13 cellular contexts compared by ENCODE assay signal in the genomic region with DNA sequence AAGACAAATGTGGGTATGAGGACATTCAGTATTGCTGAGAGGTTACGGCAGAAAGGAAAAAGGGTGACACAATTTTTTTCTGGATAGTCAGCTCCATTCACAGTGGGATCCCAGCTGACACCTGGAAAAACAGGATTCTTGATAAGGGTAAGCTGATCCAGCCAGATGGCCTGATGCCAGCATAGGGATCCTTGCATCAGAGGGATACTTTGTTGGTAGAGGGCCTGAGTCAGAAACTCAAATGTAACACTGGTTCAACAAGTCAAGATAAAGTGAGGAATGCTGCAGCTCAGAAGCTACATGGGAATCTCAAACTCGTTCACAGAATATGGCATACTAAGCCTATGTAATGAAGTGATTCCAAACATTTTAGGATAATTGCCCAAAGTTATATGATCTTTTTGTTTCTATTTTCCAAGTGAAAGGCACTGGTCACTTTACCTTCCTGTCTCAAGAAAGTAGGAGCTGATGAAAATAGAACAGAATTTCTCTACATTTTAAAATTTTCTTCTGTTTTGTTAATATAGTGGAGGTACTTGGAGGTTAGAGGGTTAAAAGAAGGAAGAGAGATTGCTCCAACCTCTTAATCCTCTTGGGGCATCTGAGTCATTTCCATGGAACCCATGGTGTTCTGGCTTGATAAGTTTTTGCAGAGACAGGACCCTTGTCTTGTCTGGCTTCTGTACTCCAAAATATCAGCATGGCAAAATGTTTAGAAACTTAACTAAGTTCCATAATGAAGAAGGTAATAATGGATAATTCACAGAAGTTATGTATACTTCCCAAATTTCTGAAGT.
DNase-seq lines count a peak whose midpoint lies in the region; ATAC-seq and TF ChIP-seq lines count a peak whose summit lies in the region.
"Had no signal": no experiment of that assay in that cellular context is flagged by ENCODE, and none has a peak within 500 bp of the region (broad histone marks: within the 10 kb centered on the region; RNA-seq: fewer than 3 reads in every experiment).

No MANE protein-coding gene starts in this region.

- 56 to 78% methylated on average over 2 of the region's 2 CpGs for WGBS in lung, 2 donors

- H3K27ac Mint-ChIP-seq in activated T-helper 17 cell treated with anti-CD3 and anti-CD28 coated beads, Interleukin-2, amount 50 U/mL, for 72 hours = no peak overlapping the region
- H3K27ac Mint-ChIP-seq: activated naive CD4-positive, alpha-beta T cell treated with anti-CD3 and anti-CD28 coated beads, Interleukin-2, amount 50 U/mL, for 24 hours; T-helper 1 cell treated with Interleukin-12 subunit alpha and Interleukin-12 subunit beta and Interleukin-4 antibody, amounts not matched to agents 30 μg/mL and 1 μg/mL, for 36 hours had no signal

- H3K9me3 Mint-ChIP-seq in activated T-helper 17 cell treated with anti-CD3 and anti-CD28 coated beads, Interleukin-2, amount 50 U/mL, for 72 hours = no peaks in the 10 kb centered on the region
- H3K9me3 Mint-ChIP-seq: T-helper 1 cell treated with Interleukin-12 subunit alpha and Interleukin-12 subunit beta and Interleukin-4 antibody, amounts not matched to agents 30 μg/mL and 1 μg/mL, for 36 hours had no signal

- no peaks in the 10 kb centered on the region for H3K36me3 Mint-ChIP-seq in activated T-helper 17 cell treated with anti-CD3 and anti-CD28 coated beads, Interleukin-2, amount 50 U/mL, for 72 hours (ENCODE audit: low read depth)
- H3K36me3 Mint-ChIP-seq: activated naive CD4-positive, alpha-beta T cell treated with anti-CD3 and anti-CD28 coated beads, Interleukin-2, amount 50 U/mL, for 24 hours; CD4-positive, CD25-positive, alpha-beta regulatory T cell had no signal

- H3K4me1 Mint-ChIP-seq in activated T-helper 17 cell treated with anti-CD3 and anti-CD28 coated beads, Interleukin-2, amount 50 U/mL, for 72 hours = no peaks in the 10 kb centered on the region
- H3K4me1 Mint-ChIP-seq: activated naive CD4-positive, alpha-beta T cell treated with anti-CD3 and anti-CD28 coated beads, Interleukin-2, amount 50 U/mL, for 24 hours had no signal

- TF ChIP-seq CTCF in cardiac fibroblast (IDR thresholded peaks at IDR 0.05; ENCODE audit: low read depth, low read length) (no peak), lung (IDR thresholded peaks at IDR 0.05; ENCODE audit: control extremely low read depth, extremely low read depth) (no peak)

- no peaks in the 10 kb centered on the region for H3K36me3 ChIP-seq in lung (ENCODE audit: control insufficient read depth in 2 of 2, insufficient read depth in 2 of 2, low read length in 2 of 2)
- H3K36me3 ChIP-seq: HAP-1 had no signal

- no peak overlapping the region for H3K4me3 Mint-ChIP-seq in activated T-helper 17 cell treated with anti-CD3 and anti-CD28 coated beads, Interleukin-2, amount 50 U/mL, for 72 hours
- H3K4me3 Mint-ChIP-seq: activated naive CD4-positive, alpha-beta T cell treated with anti-CD3 and anti-CD28 coated beads, Interleukin-2, amount 50 U/mL, for 24 hours; CD4-positive, CD25-positive, alpha-beta regulatory T cell; T-helper 1 cell treated with Interleukin-12 subunit alpha and Interleukin-12 subunit beta and Interleukin-4 antibody, amounts not matched to agents 30 μg/mL and 1 μg/mL, for 36 hours had no signal

- no peaks in the 10 kb centered on the region for H3K9me3 ChIP-seq in lung (ENCODE audit: control insufficient read depth in 2 of 2, insufficient read depth in 1 of 2, low read length in 1 of 2)
- H3K9me3 ChIP-seq: HAP-1 had no signal

- no peaks in the 10 kb centered on the region for H3K27me3 ChIP-seq in lung (ENCODE audit: control insufficient read depth, insufficient read depth)

- H3K4me3 ChIP-seq in cardiac fibroblast (replicated peaks in 1 of 2; ENCODE audit: low read depth in 2 of 2, low read length in 2 of 2) = no peak overlapping the region
- H3K4me3 ChIP-seq in lung = no peak overlapping the region
- H3K4me3 ChIP-seq: HAP-1 had no signal

- DNase-seq in Daoy (ENCODE audit: low read depth) = peak; percentile 15
- peak; percentile 18 for DNase-seq in NCI-H2107 treated with DMSO at 0.1 percent for 48 hours (lab: John Stamatoyannopoulos, UW; ENCODE audit: unreplicated experiment)
- peak; percentile 29 to 59 for DNase-seq in cardiac fibroblast (ENCODE audit: low read depth in 2 of 2)
- DNase-seq in lung (ENCODE audit: low spot score) = peak; percentile 51
- DNase-seq in ACHN = no peak
- no peak for DNase-seq in HK-2 (ENCODE audit: unreplicated experiment)
- DNase-seq in left lobe of liver (ENCODE audit: low spot score) = no peak
- DNase-seq: CD4-positive, CD25-positive, alpha-beta regulatory T cell; effector CD8-positive, alpha-beta T cell had no signal

- H3K27me3 Mint-ChIP-seq in activated T-helper 17 cell treated with anti-CD3 and anti-CD28 coated beads, Interleukin-2, amount 50 U/mL, for 72 hours = no peaks in the 10 kb centered on the region
- H3K27me3 Mint-ChIP-seq: activated naive CD4-positive, alpha-beta T cell treated with anti-CD3 and anti-CD28 coated beads, Interleukin-2, amount 50 U/mL, for 24 hours; CD4-positive, CD25-positive, alpha-beta regulatory T cell had no signal

- peak; percentile 19 for ATAC-seq in lung (ENCODE audit: insufficient read depth, low FRiP score)
- no peak for ATAC-seq in activated T-helper 17 cell treated with anti-CD3 and anti-CD28 coated beads, Interleukin-2, amount 50 U/mL, for 72 hours (replicated peaks)
- ATAC-seq in left lobe of liver = no peak

- no peak overlapping the region for H3K27ac ChIP-seq in lung (ENCODE audit: low read depth in 1 of 2, low read length in 1 of 2)

- H3K4me1 ChIP-seq in lung (ENCODE audit: control insufficient read depth in 2 of 2, insufficient read depth in 2 of 2, low read length in 2 of 2) = no peaks in the 10 kb centered on the region
- H3K4me1 ChIP-seq: HAP-1 had no signal

- in situ Hi-C loops in ACHN (cut with HindIII; ENCODE audit: low pct_ligation_motif_present, low pct_unique_long_range_greater_than_20kb, low sequenced_read_pairs) = no loop called here

Comparison
In these comparisons a context has a peak if more than half of its experiments do, and no peak if none do; other contexts are left out.
1. DNase-seq: peak in Daoy (single experiment), NCI-H2107 treated with DMSO at 0.1 percent for 48 hours (single experiment), cardiac fibroblast (2 of 2) and lung (single experiment); none in ACHN (single experiment), HK-2 (single experiment) and left lobe of liver (single experiment).